Comparison of ENCODE assay signal across 16 cellular contexts in the genomic region with DNA sequence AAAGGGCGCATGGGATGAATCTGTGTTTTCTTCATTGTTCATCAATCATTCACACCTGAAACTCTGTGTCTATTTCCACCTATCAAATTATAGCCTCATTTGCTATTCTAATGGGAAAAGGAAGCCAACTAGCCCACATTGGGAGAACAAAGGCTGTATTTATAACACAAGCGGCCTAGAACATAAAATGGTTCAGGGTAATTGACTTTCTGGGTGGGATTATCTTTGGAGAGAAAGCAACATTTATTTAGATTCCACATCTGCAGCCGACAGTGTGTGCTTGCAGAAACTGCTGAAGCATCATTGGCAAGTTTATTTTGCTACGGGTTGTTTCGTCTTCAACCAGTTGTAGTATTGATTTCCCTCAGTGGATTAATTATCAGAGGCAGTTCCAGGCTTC.
"Had no signal": no experiment of that assay in that cellular context is flagged by ENCODE, and none has a peak within 500 bp of the region (broad histone marks: within the 10 kb centered on the region; RNA-seq: fewer than 3 reads in every experiment).

No MANE protein-coding gene starts in this region.

- H3K4me1 Mint-ChIP-seq: activated B cell treated with CpG ODN at 0.5 μM for 24 hours; activated CD4-positive, alpha-beta T cell treated with anti-CD3 and anti-CD28 coated beads, Interleukin-2, amount 10 ng/mL, durations not matched to agents 24 days and 14 days; activated naive CD8-positive, alpha-beta T cell treated with anti-CD3 and anti-CD28 coated beads for 36 hours; immature natural killer cell; stimulated activated memory B cell treated with anti-CD40 and anti-IgM and Interleukin-4, amounts not matched to agents 10 μg/mL and 1 μg/mL and 100 μg/mL, for 72 hours had no signal

- H3K4me3 Mint-ChIP-seq: activated B cell treated with CpG ODN at 0.5 μM for 24 hours; activated CD4-positive, alpha-beta T cell treated with anti-CD3 and anti-CD28 coated beads, Interleukin-2, amount 10 ng/mL, durations not matched to agents 24 days and 14 days; activated naive CD8-positive, alpha-beta T cell treated with anti-CD3 and anti-CD28 coated beads for 36 hours; activated T-cell treated with anti-CD3 and anti-CD28 coated beads, Interleukin-2, amount 50 U/mL, for 72 hours; immature natural killer cell; neural crest cell; stimulated activated memory B cell treated with anti-CD40 and anti-IgM and Interleukin-4, amounts not matched to agents 10 μg/mL and 1 μg/mL and 100 μg/mL, for 72 hours had no signal

- H3K27ac Mint-ChIP-seq: activated B cell treated with CpG ODN at 0.5 μM for 24 hours; activated CD4-positive, alpha-beta T cell treated with anti-CD3 and anti-CD28 coated beads, Interleukin-2, amount 10 ng/mL, durations not matched to agents 24 days and 14 days; activated naive CD8-positive, alpha-beta T cell treated with anti-CD3 and anti-CD28 coated beads for 36 hours; activated T-cell treated with anti-CD3 and anti-CD28 coated beads, Interleukin-2, amount 50 U/mL, for 72 hours; immature natural killer cell; stimulated activated memory B cell treated with anti-CD40 and anti-IgM and Interleukin-4, amounts not matched to agents 10 μg/mL and 1 μg/mL and 100 μg/mL, for 72 hours had no signal

- H3K36me3 Mint-ChIP-seq: activated naive CD8-positive, alpha-beta T cell treated with anti-CD3 and anti-CD28 coated beads for 36 hours; immature natural killer cell; stimulated activated memory B cell treated with anti-CD40 and anti-IgM and Interleukin-4, amounts not matched to agents 10 μg/mL and 1 μg/mL and 100 μg/mL, for 72 hours had no signal

- H3K9me3 Mint-ChIP-seq: activated B cell treated with CpG ODN at 0.5 μM for 24 hours; activated CD4-positive, alpha-beta T cell treated with anti-CD3 and anti-CD28 coated beads, Interleukin-2, amount 10 ng/mL, durations not matched to agents 24 days and 14 days; activated naive CD8-positive, alpha-beta T cell treated with anti-CD3 and anti-CD28 coated beads for 36 hours; activated T-cell treated with anti-CD3 and anti-CD28 coated beads, Interleukin-2, amount 50 U/mL, for 72 hours; immature natural killer cell; neural crest cell; stimulated activated memory B cell treated with anti-CD40 and anti-IgM and Interleukin-4, amounts not matched to agents 10 μg/mL and 1 μg/mL and 100 μg/mL, for 72 hours had no signal

- DNase-seq: activated B cell treated with CpG ODN at 0.5 μM for 24 hours; activated CD4-positive, alpha-beta T cell treated with anti-CD3 and anti-CD28 coated beads, Interleukin-2, amount 10 ng/mL, durations not matched to agents 24 days and 14 days; activated CD8-positive, alpha-beta memory T cell treated with anti-CD3 and anti-CD28 coated beads, Interleukin-2, amount 50 U/mL, for 48 hours; activated gamma-delta T cell treated with Interleukin-2 at 50 U/mL for 16 hours; activated naive CD8-positive, alpha-beta T cell treated with anti-CD3 and anti-CD28 coated beads for 36 hours; activated T-cell treated with anti-CD3 and anti-CD28 coated beads, Interleukin-2, amount 50 U/mL, for 72 hours; brain microvascular endothelial cell; cortex of kidney; effector CD4-positive, alpha-beta T cell; esophagus squamous epithelium; immature natural killer cell; ovary; stimulated activated CD4-positive, alpha-beta T cell treated with anti-CD3 and anti-CD28 coated beads, Interleukin-2, amount 100 ng/mL, for 48 hours; uterus had no signal

- ATAC-seq: activated T-cell treated with anti-CD3 and anti-CD28 coated beads, Interleukin-2, amount 50 U/mL, for 72 hours; stimulated activated memory B cell treated with anti-CD40 and anti-IgM and Interleukin-4, amounts not matched to agents 10 μg/mL and 1 μg/mL and 100 μg/mL, for 72 hours had no signal
